9 cellular contexts compared by ENCODE assay signal in genomic region chr2:2550856-2551255, GRCh38.
"Had no signal": no experiment of that assay in that cellular context is flagged by ENCODE, and none has a peak within 500 bp of the region (broad histone marks: within the 10 kb centered on the region; RNA-seq: fewer than 3 reads in every experiment).

No MANE protein-coding gene starts in this region.

- H3K27ac ChIP-seq: GM23248, HL-60 had no signal

- H3K4me3 ChIP-seq: GM23248, HAP-1, K562 had no signal

- H3K36me3 ChIP-seq: HAP-1 had no signal

- H3K4me1 ChIP-seq: HAP-1 had no signal

- H3K9me3 ChIP-seq: HAP-1 had no signal

- DNase-seq: GM23248, GOT3, H7, HFFc6, IMR-90 had no signal

- ATAC-seq: HCT116, K562 had no signal
